In genomic region chr3:15205934-15206661, GRCh38 we compare ENCODE assay signal across 8 cellular contexts. TPM values are rescaled to one million over a fixed set of nuclear protein-coding genes. Genes with fewer than 3 reads are reported as not detected.
DNase-seq lines count a peak whose midpoint lies in the region; ATAC-seq, FAIRE-seq and TF ChIP-seq lines count a peak whose summit lies in the region.

Gene CAPN7, plus strand, starts transcription at chr3:15206246. Its CDS starts 250 bp downstream, at chr3:15206496.

- TF ChIP-seq CTCF in GM12875 (IDR thresholded peaks at IDR 0.05; ENCODE audit: borderline replicate concordance, insufficient read depth, low read depth, low read length) (peak; percentile 17; the same call in 1 of the 2 replicates), right atrium auricular region (IDR thresholded peaks at IDR 0.05) (peak in 1 of 2 donors; percentile 48)

- H3K36me3 ChIP-seq in adipocyte (ENCODE audit: control insufficient read depth, insufficient read depth, low read length, severe bottlenecking) (peaks cover 18% of the 10 kb centered on the region), right atrium auricular region (no peaks in the 10 kb centered on the region)

- peak; percentile 91 for ATAC-seq in HG02759 (IDR thresholded peaks at IDR 0.05; ENCODE audit: unreplicated experiment)
- ATAC-seq in sciatic nerve: peak; percentile 97

- H3K27ac ChIP-seq in right atrium auricular region: peak within 1 kb of the TSS; percentile 96 to 99

- intact Hi-C loops in sciatic nerve (cut with DNase I): no loop called here

- peaks cover 19% of the 10 kb centered on the region for H3K4me1 ChIP-seq in adipocyte (ENCODE audit: control insufficient read depth, insufficient read depth, low read length)
- H3K4me1 ChIP-seq in right atrium auricular region: peaks cover 0 to 31% of the 10 kb centered on the region in 2 donors

- peak within 1 kb of the TSS; percentile 99 for H3K9ac ChIP-seq in adipocyte (ENCODE audit: low read length)

- FAIRE-seq in RCC 7860 (lab: Jason Lieb, UNC): no peak

- H3K9me3 ChIP-seq in adipocyte (ENCODE audit: control insufficient read depth, low read length): no peaks in the 10 kb centered on the region
- H3K9me3 ChIP-seq in right atrium auricular region: no peaks in the 10 kb centered on the region

- H3K4me3 ChIP-seq in GM12875 (ENCODE audit: low read depth, low read length) (peak within 1 kb of the TSS; percentile 96), adipocyte (ENCODE audit: low read length) (peak within 1 kb of the TSS; percentile 91), right atrium auricular region (peak within 1 kb of the TSS; percentile 71 to 97)

- DNase-seq in RCC 7860 (ENCODE audit: low spot score) (peak; percentile 79), adipocyte (ENCODE audit: low read depth) (peak; percentile 99), right atrium auricular region (ENCODE audit: low spot score) (peak; percentile 95), sciatic nerve (ENCODE audit: low spot score) (peak; percentile 96), GF-D8 (lab: John Stamatoyannopoulos, UW) (no peak), NCI-H1417 (lab: John Stamatoyannopoulos, UW) (no peak)

- H3K27me3 ChIP-seq in adipocyte (replicated peaks; ENCODE audit: control insufficient read depth, insufficient read depth, low read length): no peaks in the 10 kb centered on the region
- no peaks in the 10 kb centered on the region for H3K27me3 ChIP-seq in right atrium auricular region

RNA-seq across cellular contexts. Expression of gene CAPN7, which starts in this region (rescaled TPM):
- total RNA-seq in right atrium auricular region (10 to 100 TPM; 21.2 to 21.3 TPM), sciatic nerve (68.4 TPM)

Comparison
In these comparisons a context has a peak if more than half of its experiments do, and no peak if none do; other contexts are left out.
1. DNase-seq: peak in RCC 7860 (single experiment), adipocyte (single experiment), right atrium auricular region (single experiment) and sciatic nerve (single experiment); none in GF-D8 (single experiment) and NCI-H1417 (0 of 3).
2. Peak in every context shown above with its lines, with median percentiles within 50 percentile points of each other: H3K4me3 ChIP-seq.